ENCODE assay signal across 7 cellular contexts in genomic region chr2:42169100-42169868, GRCh38.
DNase-seq lines count a peak whose midpoint lies in the region; ATAC-seq and TF ChIP-seq lines count a peak whose summit lies in the region.

EML4 (plus strand) TSS chr2:42169353; CDS start chr2:42169612, 259 bp downstream.

- peak within 1 kb of the TSS; percentile 88 for H3K4me3 ChIP-seq in retinal pigment epithelial cell (ENCODE audit: low read length)

- ATAC-seq in GM18511 (IDR thresholded peaks at IDR 0.05; ENCODE audit: unreplicated experiment) = peak; percentile 85
- peak; percentile 75 for ATAC-seq in HG02973 (IDR thresholded peaks at IDR 0.05; ENCODE audit: unreplicated experiment)

- TF ChIP-seq CTCF in retinal pigment epithelial cell (conservative IDR thresholded peaks at IDR 0.05; ENCODE audit: low read depth, low read length) = no peak

- DNase-seq in NCI-H2081 (lab: John Stamatoyannopoulos, UW) (peak; percentile 89 to 95), T1000 (lab: John Stamatoyannopoulos, UW) (peak; percentile 85), astrocyte of the hippocampus (ENCODE audit: low read depth, low spot score) (peak; percentile 97), hypothalamus (lab: John Stamatoyannopoulos, UW) (peak; percentile 37 to 94 (median 85)), retinal pigment epithelial cell (ENCODE audit: low read depth) (peak; percentile 59)

Comparison
In these comparisons a context has a peak if more than half of its experiments do, and no peak if none do; other contexts are left out.
1. Peak in every context shown above with its lines: DNase-seq, ATAC-seq and H3K4me3 ChIP-seq.